ENCODE assay signal across 1 cellular context in genomic region chr2:109054865-109055264, GRCh38.
TF ChIP-seq lines count a peak whose summit lies in the region.

No MANE protein-coding gene starts in this region.

TF ChIP-seq in GM12878, 131 proteins besides CTCF, POLR2A, EP300 and RAD21 (continued from another document):
- TF ChIP-seq E4F1 (IDR thresholded peaks at IDR 0.05; ENCODE audit: borderline replicate concordance, partially characterized antibody) (no peak), KAT2A (conservative IDR thresholded peaks at IDR 0.05; ENCODE audit: control insufficient read depth, low read depth, low read length) (no peak), PML (IDR thresholded peaks at IDR 0.05; ENCODE audit: low read length) (no peak), KLF5 (IDR thresholded peaks at IDR 0.05; ENCODE audit: partially characterized antibody) (no peak), ZNF274 (IDR thresholded peaks at IDR 0.05; ENCODE audit: insufficient read depth, insufficient read length) (no peak), CBX3 (IDR thresholded peaks at IDR 0.05; ENCODE audit: borderline replicate concordance, low read depth) (no peak), RUNX3 (IDR thresholded peaks at IDR 0.05; ENCODE audit: low read length) (no peak), BCL11A (IDR thresholded peaks at IDR 0.05; ENCODE audit: low read depth, low read length) (no peak), ZNF384 (IDR thresholded peaks at IDR 0.05; ENCODE audit: borderline replicate concordance, low read depth, low read length) (no peak), WRNIP1 (IDR thresholded peaks at IDR 0.05; ENCODE audit: borderline replicate concordance, low read depth, low read length) (no peak), TCF7 (IDR thresholded peaks at IDR 0.05; ENCODE audit: borderline replicate concordance) (no peak), FOXK2 (IDR thresholded peaks at IDR 0.05) (no peak)
